11 cellular contexts compared by ENCODE assay signal in genomic region chr17:73952136-73952497, GRCh38.
A peak's percentile ranks its signal among the peaks of the same experiment; 100 is the strongest.
DNase-seq lines count a peak whose midpoint lies in the region; ATAC-seq, FAIRE-seq and TF ChIP-seq lines count a peak whose summit lies in the region.
"Had no signal": no experiment of that assay in that cellular context is flagged by ENCODE, and none has a peak within 500 bp of the region (broad histone marks: within the 10 kb centered on the region; RNA-seq: fewer than 3 reads in every experiment).

No MANE protein-coding gene starts in this region.

- no peak overlapping the region for H2AK5ac ChIP-seq in H1 (ENCODE audit: low read depth, low read length)

- TF ChIP-seq RAD21 in H1 (IDR thresholded peaks at IDR 0.05 in 1 of 2, conservative IDR thresholded peaks at IDR 0.05 in 1 of 2; ENCODE audit: low read depth in 2 of 2, low read length in 2 of 2), result no peak

- H4K91ac ChIP-seq in H1 (replicated peaks; ENCODE audit: insufficient read length, low read length), result peak overlapping the region; percentile 7

- H3K79me2 ChIP-seq in H1 (ENCODE audit: control insufficient read depth in 1 of 2, insufficient read depth in 2 of 2, low read length in 2 of 2), result no peaks in the 10 kb centered on the region

- no peak for TF ChIP-seq POLR2A in H1 (IDR thresholded peaks at IDR 0.05; ENCODE audit: control extremely low read depth in 1 of 2, low read depth in 2 of 2, low read length in 2 of 2)

- H3K36me3 ChIP-seq in BE2C (no peaks in the 10 kb centered on the region), H1 (ENCODE audit: control insufficient read depth in 2 of 4, insufficient read depth in 4 of 4, low read length in 3 of 4) (no peaks in the 10 kb centered on the region)
- no peaks in the 10 kb centered on the region for H3K36me3 ChIP-seq in naive thymus-derived CD4-positive, alpha-beta T cell (ENCODE audit: control insufficient read depth in 2 of 3, insufficient read depth in 3 of 3, low read length in 3 of 3)

- H3K4me3 Mint-ChIP-seq in IgD-negative memory B cell, result peak overlapping the region in 3 of 4 donors; percentile 13 to 82 (median 43)
- peak overlapping the region in 6 of 10 donors; percentile 19 to 76 (median 34) for H3K4me3 Mint-ChIP-seq in naive thymus-derived CD4-positive, alpha-beta T cell
- H3K4me3 Mint-ChIP-seq: T-helper 2 cell treated with Interferon-gamma antibody and Interleukin-4, amounts not matched to agents 5 μg/mL and 100 μg/mL, for 36 hours had no signal

- H3K9ac ChIP-seq in H1 (replicated peaks in 1 of 4; ENCODE audit: extremely low read depth in 1 of 4, low read depth in 3 of 4, low read length in 3 of 4), result peak overlapping the region in 2 of 4 experiments; percentile 14 to 24; a peak in 1 of 7 replicates

- no peak overlapping the region for H3K27ac Mint-ChIP-seq in IgD-negative memory B cell
- H3K27ac Mint-ChIP-seq in naive thymus-derived CD4-positive, alpha-beta T cell, result no peak overlapping the region
- H3K27ac Mint-ChIP-seq: T-helper 2 cell treated with Interferon-gamma antibody and Interleukin-4, amounts not matched to agents 5 μg/mL and 100 μg/mL, for 36 hours had no signal

- H2BK20ac ChIP-seq in H1 (ENCODE audit: low read length), result no peak overlapping the region

- TF ChIP-seq CTCF in BE2C (IDR thresholded peaks at IDR 0.05; ENCODE audit: low read depth, low read length) (no peak), H1 (IDR thresholded peaks at IDR 0.05; ENCODE audit: control extremely low read depth in 1 of 3, insufficient read depth in 1 of 3, low read depth in 1 of 3, low read length in 3 of 3) (no peak)

- no peak for ATAC-seq in naive thymus-derived CD4-positive, alpha-beta T cell
- ATAC-seq in HG03378 (IDR thresholded peaks at IDR 0.05; ENCODE audit: unreplicated experiment) (no peak), GM21515 (IDR thresholded peaks at IDR 0.05; ENCODE audit: unreplicated experiment) (no peak)

- peak overlapping the region; percentile 39; the same call in 1 of the 2 replicates for H4K8ac ChIP-seq in H1 (ENCODE audit: extremely low read depth, insufficient read depth, low read length)

- no peak overlapping the region for H3K27ac ChIP-seq in H1 (ENCODE audit: low read depth, low read length)
- H3K27ac ChIP-seq in naive thymus-derived CD4-positive, alpha-beta T cell (ENCODE audit: low read depth, low read length), result no peak overlapping the region

- H3K27me3 ChIP-seq in BE2C (no peaks in the 10 kb centered on the region), H1 (replicated peaks in 1 of 4; ENCODE audit: control insufficient read depth in 3 of 4, extremely low read depth in 1 of 4, insufficient read depth in 3 of 4, low read length in 3 of 4) (peaks cover 1 to 28% (median 25%) of the 10 kb centered on the region in 4 experiments)
- no peaks in the 10 kb centered on the region for H3K27me3 ChIP-seq in naive thymus-derived CD4-positive, alpha-beta T cell (ENCODE audit: control insufficient read depth in 2 of 2, insufficient read depth in 2 of 2, low read length in 2 of 2)

- CTCF ChIA-PET in H1 (lab: Charles Lee; ENCODE audit: partially characterized antibody), result interaction anchor here (0.9 to 2.1 kb wide), 6 partner anchors 11 to 305 kb away, joined by 3 to 7 read pairs (median 3); no protein-coding TSS in a partner anchor
- CTCF ChIA-PET in naive thymus-derived CD4-positive, alpha-beta T cell (lab: Charles Lee), result no interaction called here

- peak overlapping the region; percentile 89; the same call in 1 of the 2 replicates for H3K18ac ChIP-seq in H1 (ENCODE audit: extremely low read depth, low read length)

- peaks cover 2% of the 10 kb centered on the region for H3K36me3 Mint-ChIP-seq in IgD-negative memory B cell
- H3K36me3 Mint-ChIP-seq in naive thymus-derived CD4-positive, alpha-beta T cell, result no peaks in the 10 kb centered on the region

- peak overlapping the region; percentile 59 for H3K4me3 ChIP-seq in BE2C (ENCODE audit: low read depth, low read length)
- peak overlapping the region; percentile 41 to 60 (median 50) for H3K4me3 ChIP-seq in H1 (ENCODE audit: extremely low read depth in 1 of 4, insufficient read depth in 2 of 4, low read depth in 3 of 4, low read length in 4 of 4)
- H3K4me3 ChIP-seq in naive thymus-derived CD4-positive, alpha-beta T cell (ENCODE audit: low read length), result no peak overlapping the region

- 3% methylated on average over 22 of the region's 22 CpGs; no CpG with 5 or more reads in 1 of the 2 experiments for WGBS in H1 (ENCODE audit: extremely low coverage in 1 of 2, insufficient coverage in 1 of 2, insufficient read length in 1 of 2, insufficient replicate concordance in 2 of 2, low coverage in 1 of 2, low lambda C conversion rate in 2 of 2, missing lambda C conversion rate in 1 of 2), 2 experiments

- peak overlapping the region; percentile 86 to 89 for H3K4me2 ChIP-seq in H1 (ENCODE audit: insufficient read depth in 1 of 2, low read depth in 2 of 2, low read length in 2 of 2)

- no peak overlapping the region for H2BK120ac ChIP-seq in H1 (replicated peaks; ENCODE audit: low read depth, low read length)

- 0 out of 2 replicates have a peak overlapping the region, but pooled peaks have one; percentile 78 for H2BK5ac ChIP-seq in H1 (ENCODE audit: low read depth, low read length)

- H3K23me2 ChIP-seq in H1 (ENCODE audit: low read depth, low read length), result peaks cover 26% of the 10 kb centered on the region; the same call in 1 of the 2 replicates

- POLR2A ChIA-PET in H1 (lab: Charles Lee; ENCODE audit: partially characterized antibody), result no interaction called here
- POLR2A ChIA-PET in naive thymus-derived CD4-positive, alpha-beta T cell (lab: Charles Lee), result no interaction called here

- H3K23ac ChIP-seq in H1 (ENCODE audit: insufficient read length), result no peak overlapping the region

- H3K56ac ChIP-seq in H1 (replicated peaks; ENCODE audit: insufficient read length, low read depth, low read length), result no peak overlapping the region

- no peak overlapping the region for H3K14ac ChIP-seq in H1 (ENCODE audit: insufficient read length)

- H3K79me1 ChIP-seq in H1 (ENCODE audit: low read depth, low read length), result no peaks in the 10 kb centered on the region

- peaks cover 19% of the 10 kb centered on the region for H3K27me3 Mint-ChIP-seq in IgD-negative memory B cell
- peaks cover 4 to 14% (median 8%) of the 10 kb centered on the region in 5 donors for H3K27me3 Mint-ChIP-seq in naive thymus-derived CD4-positive, alpha-beta T cell

- intact Hi-C loops in naive thymus-derived CD4-positive, alpha-beta T cell (cut with micrococcal nuclease), result loop anchor here in 1 of 2 donors (1.0 to 2.0 kb wide), 3 partner anchors 57 to 523 kb away; no protein-coding TSS in a partner anchor

- H4K20me1 ChIP-seq in H1 (replicated peaks in 1 of 2; ENCODE audit: control insufficient read depth in 1 of 2, insufficient read depth in 2 of 2, low read length in 2 of 2), result peaks cover 0 to 9% of the 10 kb centered on the region in 2 experiments

- no peak overlapping the region for H2BK15ac ChIP-seq in H1 (ENCODE audit: low read length)

- H2AFZ ChIP-seq in H1 (ENCODE audit: low read length), result peak overlapping the region; percentile 72

- H2BK12ac ChIP-seq in H1 (ENCODE audit: low read depth, low read length), result peak overlapping the region; percentile 68; the same call in 1 of the 2 replicates

- H4K5ac ChIP-seq in H1 (ENCODE audit: insufficient read length, low read depth, low read length), result no peak overlapping the region

- peak overlapping the region; percentile 13 for H3K4ac ChIP-seq in H1 (replicated peaks; ENCODE audit: insufficient read length, low read depth, low read length)

- no peak for TF ChIP-seq EP300 in H1 (IDR thresholded peaks at IDR 0.05; ENCODE audit: borderline replicate concordance in 1 of 2, low read depth in 2 of 2, low read length in 2 of 2)

- no peak for FAIRE-seq in H1 (lab: Jason Lieb, UNC)

- DNase-seq in BE2C (peak; percentile 53), H1 (ENCODE audit: low read depth in 1 of 2, low spot score in 2 of 2) (no peak), NCI-H774 (lab: John Stamatoyannopoulos, UW) (no peak), NCI-H1694 (lab: John Stamatoyannopoulos, UW) (no peak)
- DNase-seq in naive thymus-derived CD4-positive, alpha-beta T cell, result no peak
- DNase-seq: activated T-cell treated with anti-CD3 and anti-CD28 coated beads for 4 hours, COR-L47 had no signal

- peaks cover 0 to 3% (median 0%) of the 10 kb centered on the region in 3 donors for H3K4me1 Mint-ChIP-seq in IgD-negative memory B cell
- H3K4me1 Mint-ChIP-seq in naive thymus-derived CD4-positive, alpha-beta T cell, result peaks cover 0 to 6% (median 0%) of the 10 kb centered on the region in 7 donors

- peaks cover 12% of the 10 kb centered on the region for H3K4me1 ChIP-seq in BE2C
- H3K4me1 ChIP-seq in H1 (replicated peaks in 1 of 4; ENCODE audit: control insufficient read depth in 3 of 4, insufficient read depth in 4 of 4, low read length in 3 of 4), result peaks cover 0 to 11% (median 4%) of the 10 kb centered on the region in 4 experiments; a peak in 5 of 7 replicates
- no peaks in the 10 kb centered on the region for H3K4me1 ChIP-seq in naive thymus-derived CD4-positive, alpha-beta T cell (ENCODE audit: control insufficient read depth in 2 of 2, insufficient read depth in 2 of 2, low read length in 2 of 2)

- H3K9me3 Mint-ChIP-seq in IgD-negative memory B cell, result no peaks in the 10 kb centered on the region
- H3K9me3 Mint-ChIP-seq in naive thymus-derived CD4-positive, alpha-beta T cell, result peaks cover 0 to under 1% (median 0%) of the 10 kb centered on the region in 11 donors
- H3K9me3 Mint-ChIP-seq: T-helper 2 cell treated with Interferon-gamma antibody and Interleukin-4, amounts not matched to agents 5 μg/mL and 100 μg/mL, for 36 hours had no signal

- no peaks in the 10 kb centered on the region for H3K9me3 ChIP-seq in BE2C
- no peaks in the 10 kb centered on the region for H3K9me3 ChIP-seq in H1 (ENCODE audit: insufficient read depth in 2 of 2, low read depth in 1 of 2, low read length in 1 of 2)
- no peaks in the 10 kb centered on the region for H3K9me3 ChIP-seq in naive thymus-derived CD4-positive, alpha-beta T cell (ENCODE audit: control insufficient read depth in 2 of 3, low read length in 3 of 3)

TF ChIP-seq in H1, 55 proteins besides CTCF, POLR2A, EP300 and RAD21:
- peak; percentile 24; the same call in 1 of the 2 replicates for TF ChIP-seq RBBP5 (IDR thresholded peaks at IDR 0.05; ENCODE audit: borderline replicate concordance, low read depth, low read length)
- 0 out of 2 replicates have a peak, but pooled peaks have one; percentile 31 for TF ChIP-seq CEBPB (IDR thresholded peaks at IDR 0.05; ENCODE audit: low read depth, low read length)
- TF ChIP-seq EZH2 (IDR thresholded peaks at IDR 0.05; ENCODE audit: low read depth, low read length, severe bottlenecking), result peak; percentile 38
- TF ChIP-seq RXRA (IDR thresholded peaks at IDR 0.05; ENCODE audit: insufficient read depth, low read depth, low read length), result no peak
- no peak for TF ChIP-seq ZNF274 (IDR thresholded peaks at IDR 0.05; ENCODE audit: borderline replicate concordance, extremely low read depth, low read length)
- TF ChIP-seq SUZ12 (IDR thresholded peaks at IDR 0.05; ENCODE audit: low read length), result peak; percentile 26; the same call in 1 of the 2 replicates
